11 cellular contexts compared by ENCODE assay signal in genomic region chr2:133262888-133263287, GRCh38.
A peak's percentile ranks its signal among the peaks of the same experiment; 100 is the strongest.
DNase-seq lines count a peak whose midpoint lies in the region; ATAC-seq, FAIRE-seq and TF ChIP-seq lines count a peak whose summit lies in the region.
"Had no signal": no experiment of that assay in that cellular context is flagged by ENCODE, and none has a peak within 500 bp of the region (broad histone marks: within the 10 kb centered on the region; RNA-seq: fewer than 3 reads in every experiment).

No MANE protein-coding gene starts in this region.

- no peak overlapping the region for H4K5ac ChIP-seq in H1 (ENCODE audit: insufficient read length, low read depth, low read length)

- no peak overlapping the region for H3K14ac ChIP-seq in H1 (ENCODE audit: insufficient read length)

- H3K27me3 ChIP-seq in liver (ENCODE audit: control insufficient read depth in 4 of 4, insufficient read depth in 4 of 4, low read length in 3 of 4): no peaks in the 10 kb centered on the region
- no peaks in the 10 kb centered on the region for H3K27me3 ChIP-seq in right lobe of liver
- no peaks in the 10 kb centered on the region for H3K27me3 ChIP-seq in OCI-LY1 (ENCODE audit: insufficient read depth, low read length)
- peaks cover 0 to 6% (median 0%) of the 10 kb centered on the region in 4 experiments; a peak in 3 of 7 replicates for H3K27me3 ChIP-seq in H1 (replicated peaks in 1 of 4; ENCODE audit: control insufficient read depth in 3 of 4, extremely low read depth in 1 of 4, insufficient read depth in 3 of 4, low read length in 3 of 4)
- peaks cover 0 to 23% (median 6%) of the 10 kb centered on the region in 3 donors for H3K27me3 ChIP-seq in stomach

- H3K23ac ChIP-seq in H1 (ENCODE audit: insufficient read length): no peak overlapping the region

- 86% methylated on average over 2 of the region's 2 CpGs for WGBS in liver
- WGBS in right lobe of liver (ENCODE audit: insufficient coverage, low coverage, low lambda C conversion rate, missing lambda C conversion rate): 63% methylated on average over 2 of the region's 2 CpGs
- WGBS in H1 (ENCODE audit: extremely low coverage in 1 of 2, insufficient coverage in 1 of 2, insufficient read length in 1 of 2, insufficient replicate concordance in 2 of 2, low coverage in 1 of 2, low lambda C conversion rate in 2 of 2, missing lambda C conversion rate in 1 of 2), 2 experiments: 82% methylated on average over 2 of the region's 2 CpGs; no CpG with 5 or more reads in 1 of the 2 experiments
- 27 to 59% (median 39%) methylated on average over 2 of the region's 2 CpGs for WGBS in stomach, 5 donors

- no peak overlapping the region for H3K4me3 Mint-ChIP-seq in CD14-positive monocyte

- no peak overlapping the region for H2BK5ac ChIP-seq in H1 (ENCODE audit: low read depth, low read length)

- no peak for TF ChIP-seq CTCF in liver (IDR thresholded peaks at IDR 0.05; ENCODE audit: low read depth, low read length, missing input control)
- peak in 1 of 4 donors; percentile 24 for TF ChIP-seq CTCF in right lobe of liver (IDR thresholded peaks at IDR 0.05)
- peak; percentile 9; the same call in 1 of the 2 replicates for TF ChIP-seq CTCF in OCI-LY1 (IDR thresholded peaks at IDR 0.05; ENCODE audit: low read length)
- TF ChIP-seq CTCF in H1 (IDR thresholded peaks at IDR 0.05; ENCODE audit: control extremely low read depth in 1 of 3, insufficient read depth in 1 of 3, low read depth in 1 of 3, low read length in 3 of 3): peak in 2 of 3 experiments; percentile 41 to 47; a peak in 3 of 4 replicates
- peak in 1 of 7 experiments; percentile 13 for TF ChIP-seq CTCF in stomach (IDR thresholded peaks at IDR 0.05)
- no peak for TF ChIP-seq CTCF in CD14-positive monocyte (IDR thresholded peaks at IDR 0.05)

- H2AK5ac ChIP-seq in H1 (ENCODE audit: low read depth, low read length): no peak overlapping the region

- TF ChIP-seq POLR2A in right lobe of liver (IDR thresholded peaks at IDR 0.05): no peak
- no peak for TF ChIP-seq POLR2A in H1 (IDR thresholded peaks at IDR 0.05; ENCODE audit: control extremely low read depth in 1 of 2, low read depth in 2 of 2, low read length in 2 of 2)
- no peak for TF ChIP-seq POLR2A in stomach (IDR thresholded peaks at IDR 0.05)

- no peak overlapping the region for H4K8ac ChIP-seq in H1 (ENCODE audit: extremely low read depth, insufficient read depth, low read length)

- H2AFZ ChIP-seq in OCI-LY1 (ENCODE audit: low read length) (no peak overlapping the region), H1 (ENCODE audit: low read length) (no peak overlapping the region)

- H3K36me3 Mint-ChIP-seq in CD14-positive monocyte: no peaks in the 10 kb centered on the region

- H3K27me3 Mint-ChIP-seq in CD14-positive monocyte (ENCODE audit: low read depth in 3 of 3): peaks cover 17 to 30% (median 28%) of the 10 kb centered on the region in 3 donors

- H3K9me2 ChIP-seq in OCI-LY1 (ENCODE audit: low read depth, low read length): no peaks in the 10 kb centered on the region

- no peaks in the 10 kb centered on the region for H3K79me1 ChIP-seq in H1 (ENCODE audit: low read depth, low read length)

- no peaks in the 10 kb centered on the region for H3F3A ChIP-seq in OCI-LY1 (ENCODE audit: insufficient read depth, low read length)

- H3K27ac Mint-ChIP-seq in CD14-positive monocyte: no peak overlapping the region

- H2BK20ac ChIP-seq in H1 (ENCODE audit: low read length): no peak overlapping the region

- intact Hi-C loops in right lobe of liver (cut with DNase I) (no loop called here), stomach (cut with DNase I; ENCODE audit: low total_unique reads) (no loop called here), CD14-positive monocyte (cut with micrococcal nuclease) (no loop called here)

- H3K56ac ChIP-seq in H1 (replicated peaks; ENCODE audit: insufficient read length, low read depth, low read length): no peak overlapping the region

- peaks cover 4 to 13% (median 9%) of the 10 kb centered on the region in 4 donors for H3K4me1 ChIP-seq in liver (ENCODE audit: control insufficient read depth in 4 of 4, insufficient read depth in 4 of 4, low read length in 3 of 4)
- no peaks in the 10 kb centered on the region for H3K4me1 ChIP-seq in right lobe of liver
- no peaks in the 10 kb centered on the region for H3K4me1 ChIP-seq in OCI-LY1 (ENCODE audit: insufficient read depth, low read length, severe bottlenecking)
- no peaks in the 10 kb centered on the region for H3K4me1 ChIP-seq in H1 (replicated peaks in 1 of 4; ENCODE audit: control insufficient read depth in 3 of 4, insufficient read depth in 4 of 4, low read length in 3 of 4)
- peaks cover 12 to 27% (median 24%) of the 10 kb centered on the region in 4 donors for H3K4me1 ChIP-seq in stomach

- H3K9me3 Mint-ChIP-seq in CD14-positive monocyte: peaks cover 0 to 12% (median 0%) of the 10 kb centered on the region in 7 donors

- no peak overlapping the region for H4K91ac ChIP-seq in H1 (replicated peaks; ENCODE audit: insufficient read length, low read length)

- POLR2A ChIA-PET in H1 (lab: Charles Lee; ENCODE audit: partially characterized antibody): interaction anchor here (0.7 kb wide), 1 partner anchor 606 kb away, joined by 3 read pairs; no protein-coding TSS in a partner anchor

- CTCF ChIA-PET in H1 (lab: Charles Lee; ENCODE audit: partially characterized antibody): interaction anchor here (0.6 to 2.1 kb wide), 13 partner anchors 10 to 1470 kb away, joined by 3 to 5 read pairs (median 3); no protein-coding TSS in a partner anchor

- H3K27ac ChIP-seq in liver (ENCODE audit: low read depth in 1 of 2, low read length in 2 of 2): no peak overlapping the region
- H3K27ac ChIP-seq in right lobe of liver: no peak overlapping the region
- H3K27ac ChIP-seq in OCI-LY1 (ENCODE audit: low read depth, low read length, poor library complexity, severe bottlenecking): no peak overlapping the region
- H3K27ac ChIP-seq in H1 (ENCODE audit: low read depth, low read length): no peak overlapping the region
- no peak overlapping the region for H3K27ac ChIP-seq in stomach
- H3K27ac ChIP-seq: skin epidermis had no signal

- H3K9ac ChIP-seq in liver (ENCODE audit: low read depth in 1 of 2, low read length in 2 of 2): no peak overlapping the region
- H3K9ac ChIP-seq in OCI-LY1 (ENCODE audit: low read length): no peak overlapping the region
- no peak overlapping the region for H3K9ac ChIP-seq in H1 (replicated peaks in 1 of 4; ENCODE audit: extremely low read depth in 1 of 4, low read depth in 3 of 4, low read length in 3 of 4)

- peaks cover 13% of the 10 kb centered on the region; the same call in 1 of the 2 replicates for H3K23me2 ChIP-seq in H1 (ENCODE audit: low read depth, low read length)

- FAIRE-seq in H1 (lab: Jason Lieb, UNC): no peak
- FAIRE-seq: endometrium had no signal

- no peak overlapping the region for H3K18ac ChIP-seq in H1 (ENCODE audit: extremely low read depth, low read length)

- no peak overlapping the region for H2BK15ac ChIP-seq in H1 (ENCODE audit: low read length)

- no peak for ATAC-seq in right lobe of liver
- ATAC-seq in GM18517 (IDR thresholded peaks at IDR 0.05; ENCODE audit: unreplicated experiment): no peak

- no peak overlapping the region for H2BK120ac ChIP-seq in H1 (replicated peaks; ENCODE audit: low read depth, low read length)

- TF ChIP-seq RAD21 in liver (IDR thresholded peaks at IDR 0.05): peak; percentile 37 to 42
- peak; percentile 69 to 75 for TF ChIP-seq RAD21 in H1 (IDR thresholded peaks at IDR 0.05 in 1 of 2, conservative IDR thresholded peaks at IDR 0.05 in 1 of 2; ENCODE audit: low read depth in 2 of 2, low read length in 2 of 2)

- H4K20me1 ChIP-seq in OCI-LY1 (ENCODE audit: insufficient read depth, low read length): no peaks in the 10 kb centered on the region
- H4K20me1 ChIP-seq in H1 (replicated peaks in 1 of 2; ENCODE audit: control insufficient read depth in 1 of 2, insufficient read depth in 2 of 2, low read length in 2 of 2): no peaks in the 10 kb centered on the region

- no peaks in the 10 kb centered on the region for H3K79me2 ChIP-seq in OCI-LY1 (ENCODE audit: insufficient read depth, low read length)
- H3K79me2 ChIP-seq in H1 (ENCODE audit: control insufficient read depth in 1 of 2, insufficient read depth in 2 of 2, low read length in 2 of 2): no peaks in the 10 kb centered on the region

- H3K4me1 Mint-ChIP-seq in CD14-positive monocyte: no peaks in the 10 kb centered on the region

- H3K36me3 ChIP-seq in liver (ENCODE audit: control insufficient read depth in 4 of 4, insufficient read depth in 3 of 4, low read depth in 1 of 4, low read length in 3 of 4) (no peaks in the 10 kb centered on the region), right lobe of liver (no peaks in the 10 kb centered on the region), OCI-LY1 (ENCODE audit: insufficient read depth, low read length) (no peaks in the 10 kb centered on the region), H1 (ENCODE audit: control insufficient read depth in 2 of 4, insufficient read depth in 4 of 4, low read length in 3 of 4) (no peaks in the 10 kb centered on the region), stomach (no peaks in the 10 kb centered on the region)

- DNase-seq in right lobe of liver (no peak), H1 (ENCODE audit: low read depth in 1 of 2, low spot score in 2 of 2) (no peak), NCI-H1436 treated with DMSO at 0.1 percent for 48 hours (lab: John Stamatoyannopoulos, UW) (no peak), stomach (no peak), CD14-positive monocyte (ENCODE audit: low spot score) (no peak)
- DNase-seq: activated T-cell treated with anti-CD3 and anti-CD28 coated beads for 4 hours had no signal

- H3K9me3 ChIP-seq in liver (ENCODE audit: control insufficient read depth in 4 of 4, low read length in 3 of 4): no peaks in the 10 kb centered on the region
- H3K9me3 ChIP-seq in right lobe of liver: no peaks in the 10 kb centered on the region
- no peaks in the 10 kb centered on the region for H3K9me3 ChIP-seq in OCI-LY1 (ENCODE audit: low read length)
- no peaks in the 10 kb centered on the region for H3K9me3 ChIP-seq in H1 (ENCODE audit: insufficient read depth in 2 of 2, low read depth in 1 of 2, low read length in 1 of 2)
- no peaks in the 10 kb centered on the region for H3K9me3 ChIP-seq in stomach

- no peak overlapping the region for H3K4ac ChIP-seq in H1 (replicated peaks; ENCODE audit: insufficient read length, low read depth, low read length)

- H3K4me2 ChIP-seq in OCI-LY1 (ENCODE audit: low read length) (no peak overlapping the region), H1 (ENCODE audit: insufficient read depth in 1 of 2, low read depth in 2 of 2, low read length in 2 of 2) (no peak overlapping the region)

- no peak overlapping the region for H2BK12ac ChIP-seq in H1 (ENCODE audit: low read depth, low read length)

- H3K4me3 ChIP-seq in liver (ENCODE audit: low read depth in 1 of 3, low read length in 3 of 3) (no peak overlapping the region), right lobe of liver (no peak overlapping the region), OCI-LY1 (ENCODE audit: low read depth, low read length, poor library complexity, severe bottlenecking) (no peak overlapping the region), H1 (ENCODE audit: extremely low read depth in 1 of 4, insufficient read depth in 2 of 4, low read depth in 3 of 4, low read length in 4 of 4) (no peak overlapping the region), stomach (no peak overlapping the region)
- H3K4me3 ChIP-seq: skin epidermis had no signal

- TF ChIP-seq EP300 in H1 (IDR thresholded peaks at IDR 0.05; ENCODE audit: borderline replicate concordance in 1 of 2, low read depth in 2 of 2, low read length in 2 of 2): no peak
- TF ChIP-seq EP300 in stomach (IDR thresholded peaks at IDR 0.05): no peak

Comparison
In these comparisons a context has a peak if more than half of its experiments do, and no peak if none do; other contexts are left out.
1. CTCF ChIP-seq: peak in OCI-LY1 (single experiment) and H1 (2 of 3); none in liver (single experiment) and CD14-positive monocyte (single experiment).